ENCODE assay signal across 1 cellular context in genomic region chr1:28830814-28831213, GRCh38.
TF ChIP-seq lines count a peak whose summit lies in the region.

No MANE protein-coding gene starts in this region.

TF ChIP-seq in WTC11, 78 proteins besides CTCF, POLR2A, EP300 and RAD21 (continued from another document):
- TF ChIP-seq ZSCAN18 (CRISPR knock-in tag; IDR thresholded peaks at IDR 0.05): no peak
TF ChIP-seq in WTC11: peak in this region for 0.
